8 cellular contexts compared by ENCODE assay signal in the genomic region with DNA sequence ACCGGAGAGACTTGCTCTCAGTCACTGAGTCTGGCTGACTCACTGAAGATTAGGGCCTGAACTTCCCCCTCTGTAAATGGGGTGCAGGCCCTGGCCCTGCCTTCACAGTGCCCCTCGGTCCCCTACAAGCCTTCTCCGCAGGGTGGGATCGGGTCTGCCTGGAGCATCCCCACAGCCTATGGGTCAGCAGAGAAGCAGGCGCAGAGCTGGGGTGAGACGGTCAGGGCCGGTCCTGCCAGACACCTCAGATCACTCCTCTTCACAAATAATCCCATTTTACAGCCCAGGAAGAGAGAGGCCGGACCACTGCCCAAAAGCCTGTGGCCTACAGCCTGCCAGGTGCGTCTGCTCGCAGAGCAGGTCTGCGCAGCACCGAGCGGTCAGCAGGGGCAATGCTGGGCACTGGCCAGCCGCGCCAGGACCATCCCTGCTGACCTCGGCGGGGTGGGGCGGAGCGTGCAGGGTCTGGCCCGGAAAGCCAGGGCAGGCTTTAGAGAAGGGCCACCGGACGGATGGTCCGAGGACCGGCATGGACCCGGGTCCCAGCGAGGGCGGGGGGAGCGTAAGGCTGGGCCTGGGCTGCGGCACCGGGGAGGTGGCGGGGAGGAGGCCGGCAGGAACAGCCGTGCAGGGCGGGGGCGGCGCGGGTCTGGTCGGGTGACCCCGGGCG. TPM values are rescaled to one million over a fixed set of nuclear protein-coding genes. Genes with fewer than 3 reads are reported as not detected.
DNase-seq lines count a peak whose midpoint lies in the region; ATAC-seq lines count a peak whose summit lies in the region.

No MANE protein-coding gene starts in this region.

- peak overlapping the region; percentile 39 for H3K4me3 Mint-ChIP-seq in stimulated activated naive CD8-positive, alpha-beta T cell treated with anti-CD3 and anti-CD28 coated beads, Interleukin-15, Interleukin-2, amounts not matched to agents 100 ng/mL and 50 ng/mL, for 24 hours
- H3K4me3 Mint-ChIP-seq in naive B cell = peak overlapping the region; percentile 65 to 88 (median 72)

- H3K9me3 Mint-ChIP-seq in stimulated activated naive CD8-positive, alpha-beta T cell treated with anti-CD3 and anti-CD28 coated beads, Interleukin-15, Interleukin-2, amounts not matched to agents 100 ng/mL and 50 ng/mL, for 24 hours = no peaks in the 10 kb centered on the region
- no peaks in the 10 kb centered on the region for H3K9me3 Mint-ChIP-seq in naive B cell

- peaks cover 4% of the 10 kb centered on the region for H3K4me1 Mint-ChIP-seq in stimulated activated naive CD8-positive, alpha-beta T cell treated with anti-CD3 and anti-CD28 coated beads, Interleukin-15, Interleukin-2, amounts not matched to agents 100 ng/mL and 50 ng/mL, for 24 hours (ENCODE audit: low read depth)
- H3K4me1 Mint-ChIP-seq in naive B cell = peaks cover 0 to 5% (median 4%) of the 10 kb centered on the region in 3 donors

- H3K36me3 Mint-ChIP-seq in stimulated activated naive CD8-positive, alpha-beta T cell treated with anti-CD3 and anti-CD28 coated beads, Interleukin-15, Interleukin-2, amounts not matched to agents 100 ng/mL and 50 ng/mL, for 24 hours (ENCODE audit: low read depth) = no peaks in the 10 kb centered on the region
- no peaks in the 10 kb centered on the region for H3K36me3 Mint-ChIP-seq in naive B cell

- no peak for ATAC-seq in stimulated activated naive CD8-positive, alpha-beta T cell treated with anti-CD3 and anti-CD28 coated beads, Interleukin-15, Interleukin-2, amounts not matched to agents 100 U/mL and 50 U/mL, for 24 hours
- ATAC-seq in naive B cell (ENCODE audit: low read depth in 2 of 2) (no peak), HG02678 (IDR thresholded peaks at IDR 0.05; ENCODE audit: unreplicated experiment) (no peak), HG03045 (IDR thresholded peaks at IDR 0.05; ENCODE audit: unreplicated experiment) (no peak)

- DNase-seq in stimulated activated naive CD8-positive, alpha-beta T cell treated with anti-CD3 and anti-CD28 coated beads, Interleukin-15, Interleukin-2, amounts not matched to agents 100 U/mL and 50 U/mL, for 24 hours = no peak
- peak; percentile 24 for DNase-seq in dermis blood vessel endothelial cell
- no peak for DNase-seq in naive B cell
- DNase-seq in globus pallidus (ENCODE audit: low spot score) = no peak
- no peak for DNase-seq in GOT3 (lab: John Stamatoyannopoulos, UW)

- peaks cover 12% of the 10 kb centered on the region for H3K27me3 Mint-ChIP-seq in stimulated activated naive CD8-positive, alpha-beta T cell treated with anti-CD3 and anti-CD28 coated beads, Interleukin-15, Interleukin-2, amounts not matched to agents 100 ng/mL and 50 ng/mL, for 24 hours
- peaks cover 17 to 66% (median 18%) of the 10 kb centered on the region in 3 donors for H3K27me3 Mint-ChIP-seq in naive B cell

- no peak overlapping the region for H3K27ac Mint-ChIP-seq in stimulated activated naive CD8-positive, alpha-beta T cell treated with anti-CD3 and anti-CD28 coated beads, Interleukin-15, Interleukin-2, amounts not matched to agents 100 ng/mL and 50 ng/mL, for 24 hours
- H3K27ac Mint-ChIP-seq in naive B cell = no peak overlapping the region

RNA-seq across cellular contexts. Expression of gene SEPTIN5, which starts 0.5 kb away (rescaled TPM):
- 25.3 and 29.3 TPM in 2 replicates for total RNA-seq in dermis blood vessel endothelial cell
- 1 to 10 TPM in 3 of 6 donors, under 1 TPM in 2, not detected in 1; 0.38 to 1.6 (median 1.0) TPM for polyA plus RNA-seq in naive B cell (ENCODE audit: low read depth in 6 of 6)

RNA-seq across cellular contexts. Expression of gene GP1BB, which starts 9.6 kb away (rescaled TPM):
- 5.3 and 5.4 TPM in 2 replicates for total RNA-seq in dermis blood vessel endothelial cell
- 1 to 10 TPM in 5 of 6 donors, under 1 TPM in 1; 0.38 to 6.2 (median 4.0) TPM for polyA plus RNA-seq in naive B cell (ENCODE audit: low read depth in 6 of 6)

RNA-seq across cellular contexts. Expression of gene TBX1, which starts 46.8 kb away (rescaled TPM):
- 69.6 and 73.2 TPM in 2 replicates for total RNA-seq in dermis blood vessel endothelial cell
- polyA plus RNA-seq in naive B cell (ENCODE audit: low read depth in 6 of 6) = not detected
